8 cellular contexts compared by ENCODE assay signal in genomic region chr5:154221371-154221896, GRCh38.
DNase-seq lines count a peak whose midpoint lies in the region; ATAC-seq lines count a peak whose summit lies in the region.

No MANE protein-coding gene starts in this region.

- peaks cover 36% of the 10 kb centered on the region for H3K4me1 Mint-ChIP-seq in dendritic cell treated with granulocyte-macrophage colony-stimulating factor and Interleukin-4, amounts not matched to agents 40 ng/mL and 50 ng/mL, for 4 days (ENCODE audit: low read depth)

- no peaks in the 10 kb centered on the region for H3K27me3 Mint-ChIP-seq in dendritic cell treated with granulocyte-macrophage colony-stimulating factor and Interleukin-4, amounts not matched to agents 40 ng/mL and 50 ng/mL, for 4 days

- H3K36me3 Mint-ChIP-seq in dendritic cell treated with granulocyte-macrophage colony-stimulating factor and Interleukin-4, amounts not matched to agents 40 ng/mL and 50 ng/mL, for 4 days (ENCODE audit: low read depth) = peaks cover 23% of the 10 kb centered on the region

- H3K27ac Mint-ChIP-seq in dendritic cell treated with granulocyte-macrophage colony-stimulating factor and Interleukin-4, amounts not matched to agents 40 ng/mL and 50 ng/mL, for 4 days = peak overlapping the region; percentile 80

- peak; percentile 59 for ATAC-seq in HG03066 (IDR thresholded peaks at IDR 0.05; ENCODE audit: low read depth, unreplicated experiment)
- ATAC-seq in activated CD4-positive, CD25-positive, alpha-beta regulatory T cell treated with anti-CD3 and anti-CD28 coated beads, Interleukin-2, amount 50 U/mL, for 24 hours = peak; percentile 77 to 93

- H3K4me3 Mint-ChIP-seq in dendritic cell treated with granulocyte-macrophage colony-stimulating factor and Interleukin-4, amounts not matched to agents 40 ng/mL and 50 ng/mL, for 4 days = no peak overlapping the region

- no peaks in the 10 kb centered on the region for H3K9me3 Mint-ChIP-seq in dendritic cell treated with granulocyte-macrophage colony-stimulating factor and Interleukin-4, amounts not matched to agents 40 ng/mL and 50 ng/mL, for 4 days

- peak; percentile 25 for DNase-seq in ELF-1 (ENCODE audit: low read depth, low spot score)
- DNase-seq in non-pigmented ciliary epithelial cell (ENCODE audit: low read depth) = peak; percentile 89
- DNase-seq in NCI-H510A treated with DMSO at 0.1 percent for 48 hours (lab: John Stamatoyannopoulos, UW) = no peak
- no peak for DNase-seq in NCI-H524 (lab: John Stamatoyannopoulos, UW)
- DNase-seq in DMS114 treated with DMSO at 0.1 percent for 48 hours (lab: John Stamatoyannopoulos, UW; ENCODE audit: unreplicated experiment) = no peak

- intact Hi-C loops in dendritic cell treated with granulocyte-macrophage colony-stimulating factor and Interleukin-4, amounts not matched to agents 40 ng/mL and 50 ng/mL, for 4 days (cut with micrococcal nuclease) = no loop called here

Comparison
In these comparisons a context has a peak if more than half of its experiments do, and no peak if none do; other contexts are left out.
1. DNase-seq: peak in ELF-1 (single experiment) and non-pigmented ciliary epithelial cell (single experiment); none in NCI-H510A treated with DMSO at 0.1 percent for 48 hours (single experiment), NCI-H524 (0 of 2) and DMS114 treated with DMSO at 0.1 percent for 48 hours (single experiment).